Comparison of ENCODE assay signal across 16 cellular contexts in the genomic region with DNA sequence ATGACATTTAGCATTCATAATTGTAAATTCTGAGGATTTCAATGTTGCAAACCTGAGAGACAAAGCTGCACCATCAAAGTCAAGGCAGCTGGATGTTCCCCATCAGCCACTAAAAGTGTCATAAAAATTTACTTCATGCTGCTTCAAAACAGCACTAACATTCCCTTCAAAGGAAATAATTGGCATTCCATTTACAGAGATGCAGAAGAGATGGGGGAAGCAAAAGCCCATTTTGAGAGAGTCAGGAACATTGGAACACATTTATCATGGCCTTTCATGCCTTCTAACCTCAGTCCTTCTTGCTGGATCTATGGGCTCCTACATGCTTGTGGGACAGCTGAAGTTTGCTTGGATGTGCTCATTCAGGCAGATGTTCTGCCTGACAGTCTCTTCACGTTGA. TPM values are rescaled to one million over a fixed set of nuclear protein-coding genes. Genes with fewer than 3 reads are reported as not detected.
DNase-seq lines count a peak whose midpoint lies in the region; ATAC-seq, FAIRE-seq and TF ChIP-seq lines count a peak whose summit lies in the region.
"Had no signal": no experiment of that assay in that cellular context is flagged by ENCODE, and none has a peak within 500 bp of the region (broad histone marks: within the 10 kb centered on the region; RNA-seq: fewer than 3 reads in every experiment).

No MANE protein-coding gene starts in this region.

- no peak for TF ChIP-seq POLR2A in gastrocnemius medialis (IDR thresholded peaks at IDR 0.05)

- CTCF ChIA-PET in SK-N-SH (lab: Yijun Ruan, JAX): interaction anchor here (0.8 to 1.1 kb wide), 4 partner anchors 9 to 278 kb away, joined by 3 to 5 read pairs (median 3); no protein-coding TSS in a partner anchor

- ATAC-seq in SK-N-SH treated with all-trans-retinoic acid at 6 μM for 48 hours: no peak; the same call in 1 of the 3 replicates
- no peak for ATAC-seq in sciatic nerve
- ATAC-seq in GM18519 (IDR thresholded peaks at IDR 0.05; ENCODE audit: low FRiP score, unreplicated experiment): no peak
- no peak for ATAC-seq in gastrocnemius medialis

- peaks cover 2% of the 10 kb centered on the region for H3K9me3 Mint-ChIP-seq in astrocyte (ENCODE audit: unreplicated experiment)

- no peak overlapping the region for H3K4me3 Mint-ChIP-seq in astrocyte (ENCODE audit: unreplicated experiment)
- H3K4me3 Mint-ChIP-seq: CD4-positive, alpha-beta memory T cell had no signal

- H3F3A ChIP-seq in SK-N-SH (replicated peaks; ENCODE audit: insufficient read depth): peaks cover 4% of the 10 kb centered on the region

- H3K27me3 Mint-ChIP-seq in astrocyte (ENCODE audit: low read depth, unreplicated experiment): peaks cover 41% of the 10 kb centered on the region

- H3K79me2 ChIP-seq in SK-N-SH (ENCODE audit: insufficient read depth) (no peaks in the 10 kb centered on the region), astrocyte (ENCODE audit: insufficient read depth, low read length) (no peaks in the 10 kb centered on the region)

- no peak overlapping the region for H3K27ac Mint-ChIP-seq in astrocyte (ENCODE audit: unreplicated experiment)
- H3K27ac Mint-ChIP-seq: CD4-positive, alpha-beta memory T cell had no signal

- intact Hi-C loops in sciatic nerve (cut with DNase I) (no loop called here), gastrocnemius medialis (cut with DNase I; ENCODE audit: low total_unique reads) (no loop called here)

- no peaks in the 10 kb centered on the region for H3K9me3 ChIP-seq in SK-N-SH
- H3K9me3 ChIP-seq in astrocyte (ENCODE audit: insufficient read depth, low read depth, low read length): no peaks in the 10 kb centered on the region
- H3K9me3 ChIP-seq in gastrocnemius medialis: no peaks in the 10 kb centered on the region
- H3K9me3 ChIP-seq: BE2C had no signal

- no peaks in the 10 kb centered on the region for H3K9me2 ChIP-seq in SK-N-SH

- FAIRE-seq in astrocyte (lab: Jason Lieb, UNC): no peak

- DNase-seq in SK-N-SH (no peak), astrocyte (ENCODE audit: low read depth) (peak; percentile 14), sciatic nerve (ENCODE audit: low spot score) (peak; percentile 2), gastrocnemius medialis (no peak)
- no peak for DNase-seq in activated CD4-positive, alpha-beta T cell treated with anti-CD3 and anti-CD28 coated beads, Interleukin-2, amount 50 U/mL, for 4 hours
- DNase-seq: BE2C; CD4-positive, alpha-beta memory T cell; DMS79; GDM1; GM23248; H7; KBM-7 had no signal

- H3K36me3 Mint-ChIP-seq in astrocyte (ENCODE audit: low read depth, unreplicated experiment): no peaks in the 10 kb centered on the region
- H3K36me3 Mint-ChIP-seq: CD4-positive, alpha-beta memory T cell had no signal

- no peaks in the 10 kb centered on the region; a peak in 1 of 4 replicates for H3K4me1 ChIP-seq in SK-N-SH (ENCODE audit: control insufficient read depth in 1 of 2, insufficient read depth in 2 of 2, low read depth in 1 of 2, low read length in 1 of 2)
- no peaks in the 10 kb centered on the region for H3K4me1 ChIP-seq in astrocyte (ENCODE audit: insufficient read depth, low read length)
- H3K4me1 ChIP-seq in gastrocnemius medialis: no peaks in the 10 kb centered on the region
- H3K4me1 ChIP-seq: BE2C had no signal

- no peaks in the 10 kb centered on the region for H4K20me1 ChIP-seq in SK-N-SH (ENCODE audit: insufficient read depth)
- no peaks in the 10 kb centered on the region for H4K20me1 ChIP-seq in astrocyte (ENCODE audit: insufficient read depth, low read length)

- TF ChIP-seq RAD21 in SK-N-SH (IDR thresholded peaks at IDR 0.05; ENCODE audit: low read length): no peak

- H3K27me3 ChIP-seq in SK-N-SH (ENCODE audit: insufficient read depth): no peaks in the 10 kb centered on the region
- H3K27me3 ChIP-seq in astrocyte (ENCODE audit: insufficient read depth, low read length): peaks cover 6% of the 10 kb centered on the region
- H3K27me3 ChIP-seq in gastrocnemius medialis: no peaks in the 10 kb centered on the region

- H3K27ac ChIP-seq in SK-N-SH (ENCODE audit: low read depth in 2 of 2, low read length in 1 of 2) (no peak overlapping the region), astrocyte (ENCODE audit: low read depth, low read length) (no peak overlapping the region), gastrocnemius medialis (no peak overlapping the region)
- H3K27ac ChIP-seq: 22Rv1, C4-2B, GM23248 had no signal

- H3K4me1 Mint-ChIP-seq in astrocyte (ENCODE audit: low read depth, unreplicated experiment): peaks cover 5% of the 10 kb centered on the region

- H2AFZ ChIP-seq in SK-N-SH (ENCODE audit: low read depth) (no peak overlapping the region), astrocyte (ENCODE audit: low read depth, low read length) (no peak overlapping the region)
- H2AFZ ChIP-seq: GM23248 had no signal

- POLR2A ChIA-PET in SK-N-SH (lab: Yijun Ruan, JAX): no interaction called here

- H3K4me3 ChIP-seq in SK-N-SH (ENCODE audit: low read depth in 2 of 2, low read length in 1 of 2) (no peak overlapping the region), astrocyte (ENCODE audit: insufficient read depth, low read depth, low read length) (no peak overlapping the region), gastrocnemius medialis (no peak overlapping the region)
- H3K4me3 ChIP-seq: GM23248 had no signal

- 50% methylated on average over 1 of the region's 1 CpG for WGBS in SK-N-SH (ENCODE audit: low lambda C conversion rate)

- TF ChIP-seq EP300 in SK-N-SH (IDR thresholded peaks at IDR 0.05; ENCODE audit: borderline replicate concordance in 1 of 2, low read depth in 1 of 2, low read length in 1 of 2): no peak

- in situ Hi-C loops in gastrocnemius medialis (cut with MboI; ENCODE audit: low sequenced_read_pairs in 4 of 4): no loop called here

- H3K4me2 ChIP-seq in SK-N-SH: no peak overlapping the region
- no peak overlapping the region for H3K4me2 ChIP-seq in astrocyte (ENCODE audit: low read length)

- no peaks in the 10 kb centered on the region for H3K36me3 ChIP-seq in SK-N-SH (replicated peaks in 1 of 2; ENCODE audit: control insufficient read depth in 1 of 2, insufficient read depth in 2 of 2, low read length in 1 of 2)
- no peaks in the 10 kb centered on the region for H3K36me3 ChIP-seq in astrocyte (ENCODE audit: insufficient read depth, low read length)
- H3K36me3 ChIP-seq in gastrocnemius medialis: no peaks in the 10 kb centered on the region
- H3K36me3 ChIP-seq: BE2C had no signal

- TF ChIP-seq CTCF in SK-N-SH (IDR thresholded peaks at IDR 0.05): no peak
- no peak for TF ChIP-seq CTCF in astrocyte (IDR thresholded peaks at IDR 0.05; ENCODE audit: insufficient read depth, low read depth, low read length)
- TF ChIP-seq CTCF in gastrocnemius medialis (IDR thresholded peaks at IDR 0.05 in 4 of 5, conservative IDR thresholded peaks at IDR 0.05 in 1 of 5): no peak

- H3K9ac ChIP-seq in SK-N-SH: no peak overlapping the region
- H3K9ac ChIP-seq in astrocyte (ENCODE audit: low read length): no peak overlapping the region
- H3K9ac ChIP-seq: GM23248 had no signal

TF ChIP-seq in SK-N-SH treated with all-trans-retinoic acid at 6 μM for 48 hours, 23 proteins besides CTCF, POLR2A, EP300 and RAD21:
- TF ChIP-seq BACH2 (CRISPR knock-in tag; IDR thresholded peaks at IDR 0.05; ENCODE audit: borderline replicate concordance) (no peak), OSR1 (CRISPR knock-in tag; IDR thresholded peaks at IDR 0.05) (no peak), ARNTL (CRISPR knock-in tag; IDR thresholded peaks at IDR 0.05; ENCODE audit: borderline replicate concordance, low read depth) (no peak), ZFP3 (CRISPR knock-in tag; IDR thresholded peaks at IDR 0.05) (no peak), GLIS3 (CRISPR knock-in tag; IDR thresholded peaks at IDR 0.05) (no peak), SNAI2 (CRISPR knock-in tag; IDR thresholded peaks at IDR 0.05) (no peak), ZFP30 (CRISPR knock-in tag; IDR thresholded peaks at IDR 0.05) (no peak), ZNF8 (CRISPR knock-in tag; IDR thresholded peaks at IDR 0.05) (no peak), ZC3H10 (CRISPR knock-in tag; IDR thresholded peaks at IDR 0.05) (no peak), TCF4 (CRISPR knock-in tag; IDR thresholded peaks at IDR 0.05; ENCODE audit: borderline replicate concordance) (no peak), CSDC2 (CRISPR knock-in tag; IDR thresholded peaks at IDR 0.05) (no peak), ISL1 (CRISPR knock-in tag; IDR thresholded peaks at IDR 0.05) (no peak), ZNF70 (CRISPR knock-in tag; IDR thresholded peaks at IDR 0.05) (no peak), PPARA (CRISPR knock-in tag; IDR thresholded peaks at IDR 0.05; ENCODE audit: borderline replicate concordance) (no peak), TSHZ2 (CRISPR knock-in tag; IDR thresholded peaks at IDR 0.05) (no peak)
TF ChIP-seq in SK-N-SH treated with all-trans-retinoic acid at 6 μM for 48 hours: peak in this region for 0.

RNA-seq across cellular contexts. Expression of gene TMEM158, which starts 6.4 kb away (rescaled TPM):
- polyA plus RNA-seq in SK-N-SH (2012; rRNA removed): 38.0 and 76.4 TPM in 2 replicates
- polyA plus RNA-seq in SK-N-SH (2012; cell fraction: cytosol; rRNA removed): 51.3 and 71.5 TPM in 2 replicates
- 36.4 and 50.9 TPM in 2 replicates for polyA plus RNA-seq in SK-N-SH (2012; cell fraction: nucleus; rRNA removed)
- 11.5 and 14.1 TPM in 2 replicates for total RNA-seq in astrocyte
- total RNA-seq in sciatic nerve: 6.5 TPM
- 1 to 10 TPM in 2 of 4 donors, under 1 TPM in 2; 0.31 to 3.8 (median 1.1) TPM for total RNA-seq in gastrocnemius medialis
- total RNA-seq: CD4-positive, alpha-beta memory T cell had no signal
- polyA plus RNA-seq: CD4-positive, alpha-beta memory T cell had no signal

Comparison
In these comparisons a context has a peak if more than half of its experiments do, and no peak if none do; other contexts are left out.
1. DNase-seq: peak in astrocyte (single experiment) and sciatic nerve (single experiment); none in SK-N-SH (single experiment), activated CD4-positive, alpha-beta T cell treated with anti-CD3 and anti-CD28 coated beads, Interleukin-2, amount 50 U/mL, for 4 hours (0 of 2) and gastrocnemius medialis (0 of 2).